Comparison of ENCODE assay signal across 8 cellular contexts in the genomic region with DNA sequence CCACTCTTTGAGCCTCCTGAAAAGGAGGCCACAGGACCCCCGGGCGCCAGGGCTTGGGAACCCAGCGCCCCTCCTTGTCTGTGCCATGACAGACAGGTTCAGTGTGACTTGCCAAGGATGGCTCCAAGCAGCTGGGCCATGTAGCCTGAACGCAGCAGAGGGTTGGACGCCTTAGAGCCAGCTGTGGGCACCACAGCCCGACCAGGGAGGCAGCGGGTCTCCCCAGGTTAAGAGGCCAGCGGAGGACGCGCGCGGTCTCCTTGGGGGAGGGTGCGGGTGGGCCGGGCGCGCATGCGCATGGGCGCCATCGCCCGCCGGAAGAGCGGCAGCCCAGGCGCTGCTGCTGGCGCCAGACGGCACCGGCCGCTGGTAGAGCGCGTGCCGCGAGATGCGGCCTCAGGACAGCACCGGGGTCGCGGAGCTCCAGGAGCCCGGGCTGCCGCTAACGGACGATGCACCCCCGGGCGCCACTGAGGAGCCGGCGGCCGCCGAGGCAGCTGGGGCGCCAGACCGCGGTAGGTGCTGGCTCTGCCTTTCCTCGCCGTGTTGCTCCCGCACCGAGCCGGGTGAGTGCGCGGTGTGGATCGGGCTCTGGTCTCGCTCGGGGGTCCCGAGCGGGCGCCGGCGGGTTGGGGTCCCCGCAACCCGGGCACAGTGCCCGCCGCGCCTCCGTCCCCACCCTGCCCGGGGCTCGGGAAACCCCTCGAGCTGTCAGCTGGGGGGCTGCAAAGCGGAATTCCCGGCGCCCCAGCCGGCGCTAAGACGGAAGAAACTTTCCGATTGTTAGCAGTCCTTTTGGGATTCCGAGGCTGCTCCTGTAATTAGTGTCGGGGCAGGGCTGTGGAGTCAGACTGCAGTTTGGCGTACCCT. TPM values are rescaled to one million over a fixed set of nuclear protein-coding genes. Genes with fewer than 3 reads are reported as not detected.
DNase-seq lines count a peak whose midpoint lies in the region; ATAC-seq and TF ChIP-seq lines count a peak whose summit lies in the region.

A gene with protein sequence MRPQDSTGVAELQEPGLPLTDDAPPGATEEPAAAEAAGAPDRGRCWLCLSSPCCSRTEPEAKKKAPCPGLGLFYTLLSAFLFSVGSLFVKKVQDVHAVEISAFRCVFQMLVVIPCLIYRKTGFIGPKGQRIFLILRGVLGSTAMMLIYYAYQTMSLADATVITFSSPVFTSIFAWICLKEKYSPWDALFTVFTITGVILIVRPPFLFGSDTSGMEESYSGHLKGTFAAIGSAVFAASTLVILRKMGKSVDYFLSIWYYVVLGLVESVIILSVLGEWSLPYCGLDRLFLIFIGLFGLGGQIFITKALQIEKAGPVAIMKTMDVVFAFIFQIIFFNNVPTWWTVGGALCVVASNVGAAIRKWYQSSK (plus strand): TSS at position 333 of the 870 bp plus-strand sequence. CDS start 56 bp downstream, at position 389.

- peaks cover 0 to 15% of the 10 kb centered on the region in 2 donors for H3K4me1 ChIP-seq in left lung

- TF ChIP-seq CTCF in choroid plexus epithelial cell (conservative IDR thresholded peaks at IDR 0.05; ENCODE audit: low read depth, low read length) (no peak), left lung (IDR thresholded peaks at IDR 0.05) (no peak)

- ATAC-seq in HG03039 (IDR thresholded peaks at IDR 0.05; ENCODE audit: unreplicated experiment) (peak; percentile 95), left lung (peak; percentile 96)

- H3K27ac ChIP-seq in left lung: peak within 1 kb of the TSS in 1 of 2 donors; percentile 64

- no peaks in the 10 kb centered on the region for H3K36me3 ChIP-seq in left lung

- H3K27me3 ChIP-seq in left lung: peaks cover 0 to 13% of the 10 kb centered on the region in 2 donors

- no peaks in the 10 kb centered on the region for H3K9me3 ChIP-seq in left lung

- in situ Hi-C loops in ACHN (cut with HindIII; ENCODE audit: low pct_ligation_motif_present, low pct_unique_long_range_greater_than_20kb, low sequenced_read_pairs): no loop called here

- peak; percentile 75 for DNase-seq in ACHN
- DNase-seq in NCI-H2171 treated with DMSO at 0.1 percent for 48 hours (lab: John Stamatoyannopoulos, UW): peak; percentile 60
- DNase-seq in activated CD4-positive, alpha-beta T cell treated with anti-CD3 and anti-CD28 coated beads for 24 hours (ENCODE audit: low read depth in 2 of 2): peak; percentile 54 to 57
- peak; percentile 52 for DNase-seq in choroid plexus epithelial cell (ENCODE audit: low read depth)
- DNase-seq in left lung: peak; percentile 73 to 91
- peak; percentile 68 for DNase-seq in stimulated activated CD4-positive, alpha-beta T cell treated with anti-CD3 and anti-CD28 coated beads, Interleukin-2, amount 100 ng/mL, for 4 hours (ENCODE audit: low read depth)

- H3K4me3 ChIP-seq in choroid plexus epithelial cell (ENCODE audit: low read depth, low read length) (peak within 1 kb of the TSS; percentile 84), left lung (peak within 1 kb of the TSS; percentile 68 to 97)

- intact Hi-C loops in left lung (cut with DNase I): no loop called here

- peak; percentile 95 for TF ChIP-seq POLR2A in GM18526 (IDR thresholded peaks at IDR 0.05; ENCODE audit: extremely low read depth, insufficient read length)

RNA-seq across cellular contexts. Expression of the gene that starts here (rescaled TPM):
- total RNA-seq in left lung: 1 to 10 TPM; 3.7 to 5.7 TPM
